33 cellular contexts compared by ENCODE assay signal in the genomic region with DNA sequence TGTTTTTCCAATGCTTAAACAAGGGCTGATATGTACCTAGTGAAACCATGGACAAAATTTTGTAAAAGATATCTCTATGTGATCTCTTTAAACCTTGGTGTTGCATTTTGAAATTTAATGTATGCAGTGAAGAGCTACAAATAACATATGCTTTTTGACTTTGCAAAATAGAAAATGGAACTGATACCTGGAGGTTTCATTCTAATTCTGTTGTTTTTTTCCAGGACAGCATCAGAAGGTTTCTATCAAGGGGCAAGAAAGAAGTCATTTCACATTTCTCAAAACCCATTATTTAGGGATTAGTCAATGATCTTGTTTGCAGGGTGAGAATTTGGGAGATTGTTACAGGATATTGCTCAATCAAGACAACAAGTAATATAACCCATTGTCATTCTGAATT.
"Had no signal": no experiment of that assay in that cellular context is flagged by ENCODE, and none has a peak within 500 bp of the region (broad histone marks: within the 10 kb centered on the region; RNA-seq: fewer than 3 reads in every experiment).

No MANE protein-coding gene starts in this region.

- H3K79me2 ChIP-seq: parathyroid adenoma had no signal

- H2AFZ ChIP-seq: parathyroid adenoma had no signal

- DNase-seq: naive thymus-derived CD8-positive, alpha-beta T cell; nephron progenitor cell; occipital lobe; ovary; posterior cingulate gyrus; psoas muscle; right cardiac atrium; right lobe of liver; sigmoid colon; spleen; stimulated activated CD4-positive, alpha-beta T cell treated with anti-CD3 and anti-CD28 coated beads, Interleukin-12 subunit alpha, Interleukin-12 subunit beta, amount 100 ng/mL, for 4 hours; stimulated activated CD4-positive, alpha-beta T cell treated with anti-CD3 and anti-CD28 coated beads, Interleukin-1b, Interleukin-23, amount 100 ng/mL, for 48 hours; stimulated activated CD4-positive, alpha-beta T cell treated with anti-CD3 and anti-CD28 coated beads, Interleukin-4, amount 100 ng/mL, for 1 hour; stimulated activated CD4-positive, alpha-beta T cell treated with anti-CD3 and anti-CD28 coated beads, Interleukin-4, amount 100 ng/mL, for 4 hours; stimulated activated CD8-positive, alpha-beta memory T cell treated with anti-CD3 and anti-CD28 coated beads, Interleukin-4, amount 100 ng/mL, for 48 hours; stimulated activated naive CD4-positive, alpha-beta T cell; stimulated activated naive CD8-positive, alpha-beta T cell treated with anti-CD3 and anti-CD28 coated beads, Interleukin-15, amount 100 ng/mL, for 72 hours; stimulated activated naive CD8-positive, alpha-beta T cell treated with anti-CD3 and anti-CD28 coated beads, Interleukin-15, Interleukin-2, amounts not matched to agents 100 U/mL and 50 U/mL, for 24 hours; substantia nigra; testis; tibial artery; transverse colon; upper lobe of right lung; uterus had no signal

- ATAC-seq: naive thymus-derived CD8-positive, alpha-beta T cell; natural killer cell treated with Interleukin-12 subunit alpha and Interleukin-12 subunit beta and Interleukin-15 and Interleukin-18, amount 100 ng/mL, for 72 hours; psoas muscle; right cardiac atrium; right lobe of liver; stimulated activated memory B cell treated with anti-CD40 and anti-IgM and Interleukin-4, amounts not matched to agents 10 μg/mL and 1 μg/mL and 100 μg/mL, for 72 hours; stimulated activated naive CD8-positive, alpha-beta T cell treated with anti-CD3 and anti-CD28 coated beads, Interleukin-15, amount 100 ng/mL, for 72 hours; stimulated activated naive CD8-positive, alpha-beta T cell treated with anti-CD3 and anti-CD28 coated beads, Interleukin-15, Interleukin-2, amounts not matched to agents 100 U/mL and 50 U/mL, for 24 hours; upper lobe of right lung had no signal

- H3K27me3 Mint-ChIP-seq: naive thymus-derived CD8-positive, alpha-beta T cell; natural killer cell treated with Interleukin-12 subunit alpha and Interleukin-12 subunit beta and Interleukin-15 and Interleukin-18, amount 100 ng/mL, for 72 hours; progenitor cell of endocrine pancreas; stimulated activated memory B cell treated with anti-CD40 and anti-IgM and Interleukin-4, amounts not matched to agents 10 μg/mL and 1 μg/mL and 100 μg/mL, for 72 hours; stimulated activated naive CD8-positive, alpha-beta T cell treated with anti-CD3 and anti-CD28 coated beads, Interleukin-15, amount 100 ng/mL, for 72 hours; type B pancreatic cell had no signal

- H3K9me3 Mint-ChIP-seq: natural killer cell treated with Interleukin-12 subunit alpha and Interleukin-12 subunit beta and Interleukin-15 and Interleukin-18, amount 100 ng/mL, for 72 hours; nephron progenitor cell; neural crest cell; type B pancreatic cell had no signal

- H3K27me3 ChIP-seq: neutrophil, ovary, right lobe of liver, sigmoid colon, spleen, suprapubic skin, testis, tibial artery, transverse colon, upper lobe of right lung, uterus had no signal

- H3K9me3 ChIP-seq: neutrophil, ovary, psoas muscle, right lobe of liver, sigmoid colon, spleen, suprapubic skin, testis, tibial artery, transverse colon, upper lobe of right lung, uterus had no signal

- H3K9ac ChIP-seq: parathyroid adenoma had no signal

- H3K4me1 Mint-ChIP-seq: nephron progenitor cell; neural crest cell; stimulated activated memory B cell treated with anti-CD40 and anti-IgM and Interleukin-4, amounts not matched to agents 10 μg/mL and 1 μg/mL and 100 μg/mL, for 72 hours; stimulated activated naive CD8-positive, alpha-beta T cell treated with anti-CD3 and anti-CD28 coated beads, Interleukin-15, amount 100 ng/mL, for 72 hours had no signal

- H3K4me3 Mint-ChIP-seq: naive thymus-derived CD8-positive, alpha-beta T cell; natural killer cell treated with Interleukin-12 subunit alpha and Interleukin-12 subunit beta and Interleukin-15 and Interleukin-18, amount 100 ng/mL, for 72 hours; nephron progenitor cell; neural crest cell; stimulated activated memory B cell treated with anti-CD40 and anti-IgM and Interleukin-4, amounts not matched to agents 10 μg/mL and 1 μg/mL and 100 μg/mL, for 72 hours; stimulated activated naive CD8-positive, alpha-beta T cell treated with anti-CD3 and anti-CD28 coated beads, Interleukin-15, amount 100 ng/mL, for 72 hours; type B pancreatic cell had no signal

- H3K4me2 ChIP-seq: smooth muscle cell had no signal

- H3K27ac Mint-ChIP-seq: naive thymus-derived CD8-positive, alpha-beta T cell; natural killer cell treated with Interleukin-12 subunit alpha and Interleukin-12 subunit beta and Interleukin-15 and Interleukin-18, amount 100 ng/mL, for 72 hours; nephron progenitor cell; progenitor cell of endocrine pancreas; stimulated activated memory B cell treated with anti-CD40 and anti-IgM and Interleukin-4, amounts not matched to agents 10 μg/mL and 1 μg/mL and 100 μg/mL, for 72 hours; stimulated activated naive CD8-positive, alpha-beta T cell treated with anti-CD3 and anti-CD28 coated beads, Interleukin-15, amount 100 ng/mL, for 72 hours; type B pancreatic cell had no signal

- H3K36me3 ChIP-seq: neutrophil, ovary, right lobe of liver, sigmoid colon, spleen, suprapubic skin, tibial artery, transverse colon, upper lobe of right lung, uterus had no signal

- H3K36me3 Mint-ChIP-seq: naive thymus-derived CD8-positive, alpha-beta T cell; natural killer cell treated with Interleukin-12 subunit alpha and Interleukin-12 subunit beta and Interleukin-15 and Interleukin-18, amount 100 ng/mL, for 72 hours; stimulated activated memory B cell treated with anti-CD40 and anti-IgM and Interleukin-4, amounts not matched to agents 10 μg/mL and 1 μg/mL and 100 μg/mL, for 72 hours; type B pancreatic cell had no signal

- H3K27ac ChIP-seq: neutrophil, ovary, parathyroid adenoma, psoas muscle, right lobe of liver, sigmoid colon, spleen, suprapubic skin, testis, tibial artery, transverse colon, upper lobe of right lung, uterus had no signal

- H3K4me3 ChIP-seq: ovary, psoas muscle, right lobe of liver, sigmoid colon, smooth muscle cell, spleen, suprapubic skin, testis, tibial artery, transverse colon, upper lobe of right lung, uterus had no signal

- H3K4me1 ChIP-seq: parathyroid adenoma, psoas muscle, right lobe of liver, sigmoid colon, spleen, suprapubic skin, testis, tibial artery, transverse colon, upper lobe of right lung, uterus had no signal
